Comparison of ENCODE assay signal across 15 cellular contexts in genomic region chr1:218476385-218476784, GRCh38.
DNase-seq lines count a peak whose midpoint lies in the region; ATAC-seq and TF ChIP-seq lines count a peak whose summit lies in the region.
"Had no signal": no experiment of that assay in that cellular context is flagged by ENCODE, and none has a peak within 500 bp of the region (broad histone marks: within the 10 kb centered on the region; RNA-seq: fewer than 3 reads in every experiment).

No MANE protein-coding gene starts in this region.

- no peaks in the 10 kb centered on the region for H3K36me3 Mint-ChIP-seq in nephron progenitor cell (ENCODE audit: low read depth)
- H3K36me3 Mint-ChIP-seq: type B pancreatic cell had no signal

- peaks cover 16% of the 10 kb centered on the region for H3K4me1 Mint-ChIP-seq in nephron progenitor cell

- TF ChIP-seq POLR2A in gastrocnemius medialis (IDR thresholded peaks at IDR 0.05): no peak

- TF ChIP-seq CTCF in gastrocnemius medialis (IDR thresholded peaks at IDR 0.05 in 4 of 5, conservative IDR thresholded peaks at IDR 0.05 in 1 of 5): no peak
- TF ChIP-seq CTCF in nephron progenitor cell (IDR thresholded peaks at IDR 0.05): no peak
- no peak for TF ChIP-seq CTCF in OCI-LY7 (conservative IDR thresholded peaks at IDR 0.05; ENCODE audit: low read length)

- H3K4me3 ChIP-seq in SJCRH30: no peak overlapping the region
- H3K4me3 ChIP-seq in gastrocnemius medialis: no peak overlapping the region
- H3K4me3 ChIP-seq in OCI-LY7 (ENCODE audit: low read depth, low read length, poor library complexity, severe bottlenecking): no peak overlapping the region
- H3K4me3 ChIP-seq: K562 had no signal

- H3K9me2 ChIP-seq in OCI-LY7 (ENCODE audit: insufficient read depth, low read length): no peaks in the 10 kb centered on the region

- H4K20me1 ChIP-seq in OCI-LY7 (ENCODE audit: insufficient read depth, low read length): no peaks in the 10 kb centered on the region

- H3K36me3 ChIP-seq in SJCRH30 (no peaks in the 10 kb centered on the region), gastrocnemius medialis (no peaks in the 10 kb centered on the region), OCI-LY7 (ENCODE audit: insufficient read depth, low read length) (no peaks in the 10 kb centered on the region)

- peak; percentile 35 for ATAC-seq in GM18519 (IDR thresholded peaks at IDR 0.05; ENCODE audit: low FRiP score, unreplicated experiment)
- ATAC-seq in gastrocnemius medialis: peak; percentile 61 to 84
- ATAC-seq in GM18909 (IDR thresholded peaks at IDR 0.05; ENCODE audit: poor library complexity, unreplicated experiment): no peak
- ATAC-seq: activated naive CD4-positive, alpha-beta T cell treated with anti-CD3 and anti-CD28 coated beads, Interleukin-2, amount 50 U/mL, for 72 hours; K562 had no signal

- no TSS peak for BruUV-seq in OCI-LY7 (replicated peaks; lab: Mats Ljungman, UMichigan)

- H3K27ac ChIP-seq in SJCRH30 (peak overlapping the region; percentile 4; the same call in 1 of the 2 replicates), gastrocnemius medialis (peak overlapping the region; percentile 81 to 92 (median 87)), OCI-LY7 (ENCODE audit: low read depth, low read length, poor library complexity, severe bottlenecking) (no peak overlapping the region)

- no peaks in the 10 kb centered on the region for H3K27me3 Mint-ChIP-seq in nephron progenitor cell (ENCODE audit: low read depth, poor library complexity)
- H3K27me3 Mint-ChIP-seq: type B pancreatic cell had no signal

- H3K9me3 Mint-ChIP-seq in nephron progenitor cell: no peaks in the 10 kb centered on the region

- CTCF ChIA-PET in OCI-LY7 (lab: Charles Lee; ENCODE audit: unreplicated experiment): no interaction called here

- H2AFZ ChIP-seq in OCI-LY7 (ENCODE audit: low read length): no peak overlapping the region

- H3K4me1 ChIP-seq in SJCRH30: peaks cover 60% of the 10 kb centered on the region
- H3K4me1 ChIP-seq in gastrocnemius medialis: peaks cover 48 to 56% of the 10 kb centered on the region in 2 donors
- no peaks in the 10 kb centered on the region for H3K4me1 ChIP-seq in OCI-LY7 (ENCODE audit: insufficient read depth, low read length, poor library complexity, severe bottlenecking)

- H3K27me3 ChIP-seq in SJCRH30 (no peaks in the 10 kb centered on the region), gastrocnemius medialis (no peaks in the 10 kb centered on the region)

- POLR2A ChIA-PET in OCI-LY7 (lab: Charles Lee): interaction anchor here (0.6 to 0.9 kb wide), 2 partner anchors 169 to 1189 kb away, joined by 3 read pairs; no protein-coding TSS in a partner anchor

- H3K4me3 Mint-ChIP-seq in nephron progenitor cell: no peak overlapping the region
- H3K4me3 Mint-ChIP-seq: type B pancreatic cell had no signal

- H3K79me2 ChIP-seq in OCI-LY7 (ENCODE audit: insufficient read depth, low read depth, low read length): no peaks in the 10 kb centered on the region

- H3K27ac Mint-ChIP-seq in nephron progenitor cell: no peak overlapping the region
- H3K27ac Mint-ChIP-seq: activated naive CD4-positive, alpha-beta T cell treated with anti-CD3 and anti-CD28 coated beads, Interleukin-2, amount 50 U/mL, for 72 hours; type B pancreatic cell had no signal

- H3K4me2 ChIP-seq in OCI-LY7 (ENCODE audit: low read length): no peak overlapping the region

- in situ Hi-C loops in gastrocnemius medialis (cut with MboI; ENCODE audit: low sequenced_read_pairs in 4 of 4): no loop called here

- DNase-seq in SJCRH30 (no peak), fibroblast of peridontal ligament (ENCODE audit: extremely low read depth) (peak; percentile 87), gastrocnemius medialis (no peak), retina (no peak), nephron progenitor cell (no peak), OCI-LY7 (ENCODE audit: low spot score) (no peak)
- DNase-seq: activated CD4-positive, alpha-beta T cell treated with anti-CD3 and anti-CD28 coated beads, Interleukin-2, amount 50 U/mL, for 4 hours; DMS79 treated with DMSO at 0.1 percent for 48 hours; NCI-H2227 treated with DMSO at 0.1 percent for 48 hours; posterior cingulate gyrus had no signal

- intact Hi-C loops in gastrocnemius medialis (cut with DNase I; ENCODE audit: low total_unique reads) (loop anchor here (2.0 kb wide), 1 partner anchor 132 kb away; the partner anchor contains the start of gene TGFB2), OCI-LY7 (cut with micrococcal nuclease; ENCODE audit: unreplicated experiment) (loop anchor here (5.0 kb wide), 1 partner anchor 404 kb away; no protein-coding TSS in a partner anchor)

- peaks cover 8% of the 10 kb centered on the region for H3K9me3 ChIP-seq in SJCRH30 (replicated peaks)
- H3K9me3 ChIP-seq in gastrocnemius medialis: no peaks in the 10 kb centered on the region
- no peaks in the 10 kb centered on the region for H3K9me3 ChIP-seq in OCI-LY7 (ENCODE audit: low read length)
